17 cellular contexts compared by ENCODE assay signal in the genomic region with DNA sequence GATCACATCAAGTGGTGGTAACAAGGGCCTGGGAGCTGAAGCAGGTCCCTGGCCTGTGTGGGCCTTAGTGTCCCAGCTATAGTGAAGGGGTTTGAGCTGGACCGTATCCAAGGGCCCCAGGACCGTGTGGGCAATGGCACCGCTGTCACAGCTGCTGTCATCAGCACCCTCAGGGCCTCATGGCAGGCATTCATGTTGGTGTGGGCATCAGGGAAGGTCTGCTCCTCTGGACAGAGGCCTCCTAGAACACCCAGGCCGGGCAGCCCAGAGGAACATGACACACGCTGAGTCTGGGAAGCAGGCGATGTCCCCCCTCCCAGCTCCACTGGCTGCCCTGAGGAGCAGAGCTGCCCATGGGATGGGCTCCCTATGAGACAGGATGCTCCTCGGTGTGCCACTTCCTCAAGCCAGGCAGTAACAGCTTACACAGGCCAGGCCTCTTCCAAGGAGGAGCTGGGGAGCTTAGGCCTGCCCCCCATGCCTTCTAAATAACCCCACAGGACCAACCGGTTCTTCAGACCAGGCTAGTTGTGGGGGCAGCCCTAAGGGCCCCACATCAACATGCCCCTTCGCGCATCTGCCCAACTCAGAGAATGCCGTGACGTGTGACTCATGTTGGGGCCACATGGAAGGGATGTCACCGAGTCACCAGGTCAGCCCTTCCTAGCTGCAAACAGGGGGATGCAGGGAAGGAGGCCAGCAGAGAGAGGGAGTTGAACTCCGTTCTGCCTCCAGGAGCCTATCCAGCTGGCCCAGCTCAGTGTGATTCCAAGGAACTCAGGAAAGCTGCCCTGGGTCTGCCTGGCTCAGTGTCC.
DNase-seq lines count a peak whose midpoint lies in the region; ATAC-seq, FAIRE-seq and TF ChIP-seq lines count a peak whose summit lies in the region.
"Had no signal": no experiment of that assay in that cellular context is flagged by ENCODE, and none has a peak within 500 bp of the region (broad histone marks: within the 10 kb centered on the region; RNA-seq: fewer than 3 reads in every experiment).

No MANE protein-coding gene starts in this region.

- no peaks in the 10 kb centered on the region for H3K9me3 ChIP-seq in cardiac muscle cell (ENCODE audit: low read depth)
- H3K9me3 ChIP-seq in H1 (ENCODE audit: insufficient read depth in 2 of 2, low read depth in 1 of 2, low read length in 1 of 2) = no peaks in the 10 kb centered on the region
- H3K9me3 ChIP-seq in liver (ENCODE audit: control insufficient read depth in 4 of 4, low read length in 3 of 4) = no peaks in the 10 kb centered on the region
- no peaks in the 10 kb centered on the region for H3K9me3 ChIP-seq in aorta (ENCODE audit: control insufficient read depth, low read length)
- H3K9me3 ChIP-seq: Caco-2 had no signal

- TF ChIP-seq EP300 in H1 (IDR thresholded peaks at IDR 0.05; ENCODE audit: borderline replicate concordance in 1 of 2, low read depth in 2 of 2, low read length in 2 of 2) = no peak

- H4K91ac ChIP-seq in H1 (replicated peaks; ENCODE audit: insufficient read length, low read length) = no peak overlapping the region

- TF ChIP-seq RAD21 in H1 (IDR thresholded peaks at IDR 0.05 in 1 of 2, conservative IDR thresholded peaks at IDR 0.05 in 1 of 2; ENCODE audit: low read depth in 2 of 2, low read length in 2 of 2) = no peak
- no peak for TF ChIP-seq RAD21 in liver (IDR thresholded peaks at IDR 0.05)

- H4K20me1 ChIP-seq in H1 (replicated peaks in 1 of 2; ENCODE audit: control insufficient read depth in 1 of 2, insufficient read depth in 2 of 2, low read length in 2 of 2) = peaks cover 0 to 8% of the 10 kb centered on the region in 2 experiments

- H2AFZ ChIP-seq in H1 (ENCODE audit: low read length) = no peak overlapping the region

- H3K23me2 ChIP-seq in H1 (ENCODE audit: low read depth, low read length) = 0 out of 2 replicates have a peak, but pooled peaks cover 3% of the 10 kb centered on the region

- no peak overlapping the region for H2BK120ac ChIP-seq in H1 (replicated peaks; ENCODE audit: low read depth, low read length)

- no peak for TF ChIP-seq POLR2A in H1 (IDR thresholded peaks at IDR 0.05; ENCODE audit: control extremely low read depth in 1 of 2, low read depth in 2 of 2, low read length in 2 of 2)

- H2BK12ac ChIP-seq in H1 (ENCODE audit: low read depth, low read length) = no peak overlapping the region

- no peak overlapping the region for H3K4ac ChIP-seq in H1 (replicated peaks; ENCODE audit: insufficient read length, low read depth, low read length)

- intact Hi-C loops in Right ventricle myocardium superior (cut with DNase I) (no loop called here), aorta (cut with DNase I) (no loop called here)

- no peak overlapping the region for H3K18ac ChIP-seq in H1 (ENCODE audit: extremely low read depth, low read length)

- no peak overlapping the region for H2BK20ac ChIP-seq in H1 (ENCODE audit: low read length)

- no peak for DNase-seq in cardiac muscle cell (ENCODE audit: low read depth in 1 of 2, low spot score in 1 of 2)
- DNase-seq in Right ventricle myocardium superior = no peak
- no peak for DNase-seq in H1 (ENCODE audit: low read depth in 1 of 2, low spot score in 2 of 2)
- no peak for DNase-seq in aorta
- no peak for DNase-seq in 8988T
- DNase-seq in NOMO-1 (lab: John Stamatoyannopoulos, UW; ENCODE audit: unreplicated experiment in 2 of 2) = no peak
- DNase-seq in GM20000 (ENCODE audit: low spot score) = no peak
- DNase-seq: activated CD8-positive, alpha-beta memory T cell treated with anti-CD3 and anti-CD28 coated beads for 24 hours; brain microvascular endothelial cell; Caco-2; glutamatergic neuron; stimulated activated CD4-positive, alpha-beta T cell treated with anti-CD3 and anti-CD28 coated beads, Interleukin-4, amount 100 ng/mL, for 24 hours had no signal

- H3K27me3 ChIP-seq in cardiac muscle cell = no peaks in the 10 kb centered on the region
- H3K27me3 ChIP-seq in H1 (replicated peaks in 1 of 4; ENCODE audit: control insufficient read depth in 3 of 4, extremely low read depth in 1 of 4, insufficient read depth in 3 of 4, low read length in 3 of 4) = no peaks in the 10 kb centered on the region
- H3K27me3 ChIP-seq in liver (ENCODE audit: control insufficient read depth in 4 of 4, insufficient read depth in 4 of 4, low read length in 3 of 4) = no peaks in the 10 kb centered on the region
- no peaks in the 10 kb centered on the region for H3K27me3 ChIP-seq in aorta (ENCODE audit: control insufficient read depth in 1 of 2, insufficient read depth in 2 of 2, low read length in 1 of 2)
- H3K27me3 ChIP-seq: brain microvascular endothelial cell had no signal

- H3K27ac ChIP-seq in cardiac muscle cell (peak overlapping the region; percentile 42), H1 (ENCODE audit: low read depth, low read length) (no peak overlapping the region), liver (ENCODE audit: low read depth in 1 of 2, low read length in 2 of 2) (peak overlapping the region; percentile 73 to 80), aorta (ENCODE audit: low read depth in 1 of 2, low read length in 2 of 2) (no peak overlapping the region)
- H3K27ac ChIP-seq: brain microvascular endothelial cell, VCaP had no signal

- no peak overlapping the region for H3K23ac ChIP-seq in H1 (ENCODE audit: insufficient read length)

- H4K5ac ChIP-seq in H1 (ENCODE audit: insufficient read length, low read depth, low read length) = no peak overlapping the region

- no peak overlapping the region for H2AK5ac ChIP-seq in H1 (ENCODE audit: low read depth, low read length)

- H3K4me1 ChIP-seq in cardiac muscle cell (ENCODE audit: low read depth) = peaks cover 47% of the 10 kb centered on the region
- H3K4me1 ChIP-seq in H1 (replicated peaks in 1 of 4; ENCODE audit: control insufficient read depth in 3 of 4, insufficient read depth in 4 of 4, low read length in 3 of 4) = peaks cover 0 to 6% (median under 1%) of the 10 kb centered on the region in 4 experiments; a peak in 4 of 7 replicates
- H3K4me1 ChIP-seq in liver (ENCODE audit: control insufficient read depth in 4 of 4, insufficient read depth in 4 of 4, low read length in 3 of 4) = peaks cover 30 to 81% (median 63%) of the 10 kb centered on the region in 4 donors
- no peaks in the 10 kb centered on the region for H3K4me1 ChIP-seq in aorta (ENCODE audit: control insufficient read depth in 1 of 2, insufficient read depth in 2 of 2, low read length in 2 of 2)
- H3K4me1 ChIP-seq: Caco-2 had no signal

- no peaks in the 10 kb centered on the region for H3K79me2 ChIP-seq in H1 (ENCODE audit: control insufficient read depth in 1 of 2, insufficient read depth in 2 of 2, low read length in 2 of 2)

- H4K8ac ChIP-seq in H1 (ENCODE audit: extremely low read depth, insufficient read depth, low read length) = peak overlapping the region; percentile 31; the same call in 1 of the 2 replicates

- ATAC-seq in Right ventricle myocardium superior (ENCODE audit: poor library complexity) (no peak), aorta (ENCODE audit: low FRiP score) (peak; percentile 9)
- ATAC-seq: left colon; naive thymus-derived CD8-positive, alpha-beta T cell had no signal

- no peak for FAIRE-seq in H1 (lab: Jason Lieb, UNC)
- FAIRE-seq: endometrium had no signal

- POLR2A ChIA-PET in H1 (lab: Charles Lee; ENCODE audit: partially characterized antibody) = no interaction called here

- H3K14ac ChIP-seq in H1 (ENCODE audit: insufficient read length) = no peak overlapping the region

- H3K4me2 ChIP-seq in H1 (ENCODE audit: insufficient read depth in 1 of 2, low read depth in 2 of 2, low read length in 2 of 2) = no peak overlapping the region

- no peaks in the 10 kb centered on the region for H3K36me3 ChIP-seq in cardiac muscle cell
- no peaks in the 10 kb centered on the region for H3K36me3 ChIP-seq in H1 (ENCODE audit: control insufficient read depth in 2 of 4, insufficient read depth in 4 of 4, low read length in 3 of 4)
- no peaks in the 10 kb centered on the region for H3K36me3 ChIP-seq in liver (ENCODE audit: control insufficient read depth in 4 of 4, insufficient read depth in 3 of 4, low read depth in 1 of 4, low read length in 3 of 4)
- H3K36me3 ChIP-seq in aorta (ENCODE audit: control insufficient read depth in 1 of 2, insufficient read depth in 2 of 2, low read length in 1 of 2) = no peaks in the 10 kb centered on the region
- H3K36me3 ChIP-seq: brain microvascular endothelial cell had no signal

- H3K4me3 ChIP-seq in cardiac muscle cell (no peak overlapping the region), H1 (ENCODE audit: extremely low read depth in 1 of 4, insufficient read depth in 2 of 4, low read depth in 3 of 4, low read length in 4 of 4) (no peak overlapping the region), liver (ENCODE audit: low read depth in 1 of 3, low read length in 3 of 3) (no peak overlapping the region), aorta (ENCODE audit: low read length in 2 of 2) (no peak overlapping the region)

- WGBS in H1 (ENCODE audit: extremely low coverage in 1 of 2, insufficient coverage in 1 of 2, insufficient read length in 1 of 2, insufficient replicate concordance in 2 of 2, low coverage in 1 of 2, low lambda C conversion rate in 2 of 2, missing lambda C conversion rate in 1 of 2), 2 experiments = 91% methylated on average over 14 of the region's 14 CpGs; no CpG with 5 or more reads in 1 of the 2 experiments
- WGBS in liver = 69% methylated on average over 14 of the region's 14 CpGs
- 67 to 68% methylated on average over 14 of the region's 14 CpGs for WGBS in aorta, 2 donors

- H2BK5ac ChIP-seq in H1 (ENCODE audit: low read depth, low read length) = 0 out of 2 replicates have a peak overlapping the region, but pooled peaks have one; percentile 49

- H3K56ac ChIP-seq in H1 (replicated peaks; ENCODE audit: insufficient read length, low read depth, low read length) = no peak overlapping the region

- H3K9ac ChIP-seq in H1 (replicated peaks in 1 of 4; ENCODE audit: extremely low read depth in 1 of 4, low read depth in 3 of 4, low read length in 3 of 4) = no peak overlapping the region; a peak in 1 of 7 replicates
- H3K9ac ChIP-seq in liver (ENCODE audit: low read depth in 1 of 2, low read length in 2 of 2) = no peak overlapping the region

- CTCF ChIA-PET in H1 (lab: Charles Lee; ENCODE audit: partially characterized antibody) = interaction anchor here (0.6 to 13.8 kb wide), 11 partner anchors 7 to 232 kb away, joined by 3 to 148 read pairs (median 4); no protein-coding TSS in a partner anchor

- TF ChIP-seq CTCF in cardiac muscle cell (IDR thresholded peaks at IDR 0.05; ENCODE audit: low read depth, low read length) (no peak), H1 (IDR thresholded peaks at IDR 0.05; ENCODE audit: control extremely low read depth in 1 of 3, insufficient read depth in 1 of 3, low read depth in 1 of 3, low read length in 3 of 3) (no peak), liver (IDR thresholded peaks at IDR 0.05; ENCODE audit: low read depth, low read length, missing input control) (no peak), GM20000 (IDR thresholded peaks at IDR 0.05; ENCODE audit: extremely low read depth, missing control alignments) (no peak)

- peaks cover 2% of the 10 kb centered on the region; the same call in 1 of the 2 replicates for H3K79me1 ChIP-seq in H1 (ENCODE audit: low read depth, low read length)

- H2BK15ac ChIP-seq in H1 (ENCODE audit: low read length) = no peak overlapping the region

TF ChIP-seq in H1, 55 proteins besides CTCF, POLR2A, EP300 and RAD21 (continues in another document):
- TF ChIP-seq JUN (IDR thresholded peaks at IDR 0.05; ENCODE audit: low read depth, low read length) = no peak

TF ChIP-seq in liver, 16 proteins besides CTCF, POLR2A, EP300 and RAD21 (continues in another document):
- TF ChIP-seq HNF4G (IDR thresholded peaks at IDR 0.05) (no peak), YY1 (IDR thresholded peaks at IDR 0.05) (no peak)

Comparison
In these comparisons a context has a peak if more than half of its experiments do, and no peak if none do; other contexts are left out.
1. H3K27ac ChIP-seq: peak in cardiac muscle cell (single experiment) and liver (2 of 2); none in H1 (single experiment) and aorta (0 of 2).